ENCODE assay signal across 22 cellular contexts in the genomic region with DNA sequence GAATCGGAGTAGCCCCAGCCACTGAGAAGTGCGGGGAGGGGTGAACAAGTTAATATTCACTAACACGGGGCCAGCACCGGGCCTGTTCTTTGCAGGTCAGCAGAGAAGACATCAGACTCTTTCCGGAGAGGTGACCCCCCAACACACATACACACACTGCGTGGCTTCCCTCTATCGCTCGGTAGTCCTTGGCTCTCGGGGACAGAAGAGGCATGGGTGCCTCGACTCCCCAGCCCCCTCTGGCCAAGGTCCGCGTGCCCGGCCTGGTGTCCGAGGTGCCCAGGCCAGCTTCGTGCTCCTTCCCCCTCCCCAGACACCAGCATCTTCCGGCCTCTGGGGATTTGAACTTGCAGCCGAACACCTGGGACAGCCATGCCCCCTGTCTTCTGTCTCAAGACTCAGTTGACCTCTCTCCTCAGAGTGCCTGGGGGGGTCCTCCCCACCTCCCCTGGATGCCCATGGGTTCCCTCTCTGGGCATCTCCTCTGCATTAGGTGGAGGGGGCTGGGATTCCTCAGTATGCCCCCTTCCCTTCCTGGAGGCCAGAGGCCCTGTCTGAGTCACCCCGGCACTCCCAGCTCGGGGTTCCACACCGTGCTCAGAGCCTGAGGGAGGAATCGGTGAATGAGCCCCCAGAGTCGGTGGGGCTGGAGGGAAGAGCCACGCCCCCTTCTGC.
"Had no signal": no experiment of that assay in that cellular context is flagged by ENCODE, and none has a peak within 500 bp of the region (broad histone marks: within the 10 kb centered on the region; RNA-seq: fewer than 3 reads in every experiment).

No MANE protein-coding gene starts in this region.

- H3K4me3 Mint-ChIP-seq: activated B cell treated with CpG ODN at 0.5 μM for 24 hours; activated CD4-positive, alpha-beta T cell treated with anti-CD3 and anti-CD28 coated beads, Interleukin-2, amount 10 ng/mL, durations not matched to agents 24 days and 14 days; activated CD8-positive, alpha-beta memory T cell treated with anti-CD3 and anti-CD28 coated beads, Interleukin-2, amount 10 ng/mL, durations not matched to agents 7 days and 5 days; activated naive CD4-positive, alpha-beta T cell treated with anti-CD3 and anti-CD28 coated beads for 36 hours; activated naive CD8-positive, alpha-beta T cell; activated T-cell treated with anti-CD3 and anti-CD28 coated beads, Interleukin-2, amount 50 U/mL, for 24 hours; activated T-helper 1 cell treated with anti-CD3 and anti-CD28 coated beads, Interleukin-12 subunit alpha, Interleukin-12 subunit beta, Interleukin-2, Interleukin-4 antibody, amounts not matched to agents 30 ng/mL and 10 ng/mL and 1 ng/mL, durations not matched to agents 14 hours and 24 hours and 36 hours; brain; IgD-negative memory B cell; T-helper 17 cell had no signal

- H3K27me3 ChIP-seq: Peyer's patch had no signal

- DNase-seq: activated B cell treated with CpG ODN at 0.5 μM for 24 hours; activated CD4-positive, alpha-beta T cell treated with anti-CD3 and anti-CD28 coated beads for 1 hour; activated CD4-positive, alpha-beta T cell treated with anti-CD3 and anti-CD28 coated beads, Interleukin-2, amount 10 ng/mL, durations not matched to agents 24 days and 14 days; activated CD8-positive, alpha-beta memory T cell treated with anti-CD3 and anti-CD28 coated beads, Interleukin-2, amount 10 ng/mL, durations not matched to agents 7 days and 5 days; activated effector memory CD4-positive, alpha-beta T cell treated with anti-CD3 and anti-CD28 coated beads, Interleukin-2, amount 50 U/mL, for 16 hours; activated T-cell treated with anti-CD3 and anti-CD28 coated beads, Interleukin-2, amount 50 U/mL, for 24 hours; NCI-H1105; NCI-H1436 treated with DMSO at 0.1 percent for 48 hours; NCI-H187; NCI-H2081; NCI-H446; Peyer's patch; SHP77 treated with DMSO at 0.1 percent for 48 hours; T-helper 17 cell; T-helper 9 cell had no signal

- H3K27ac ChIP-seq: KMS-11, Peyer's patch, RWPE1 had no signal

- ATAC-seq: activated CD8-positive, alpha-beta memory T cell treated with anti-CD3 and anti-CD28 coated beads, Interleukin-2, amount 10 ng/mL, durations not matched to agents 7 days and 5 days; T-helper 17 cell had no signal

- H3K27me3 Mint-ChIP-seq: activated CD4-positive, alpha-beta T cell treated with anti-CD3 and anti-CD28 coated beads, Interleukin-2, amount 10 ng/mL, durations not matched to agents 24 days and 14 days had no signal

- H3K36me3 ChIP-seq: Peyer's patch had no signal

- H3K9ac ChIP-seq: KMS-11 had no signal

- H3K27ac Mint-ChIP-seq: activated B cell treated with CpG ODN at 0.5 μM for 24 hours; activated CD4-positive, alpha-beta T cell treated with anti-CD3 and anti-CD28 coated beads, Interleukin-2, amount 10 ng/mL, durations not matched to agents 24 days and 14 days; activated CD8-positive, alpha-beta memory T cell treated with anti-CD3 and anti-CD28 coated beads, Interleukin-2, amount 10 ng/mL, durations not matched to agents 7 days and 5 days; activated naive CD4-positive, alpha-beta T cell treated with anti-CD3 and anti-CD28 coated beads for 36 hours; activated naive CD8-positive, alpha-beta T cell; activated T-cell treated with anti-CD3 and anti-CD28 coated beads, Interleukin-2, amount 50 U/mL, for 24 hours; activated T-helper 1 cell treated with anti-CD3 and anti-CD28 coated beads, Interleukin-12 subunit alpha, Interleukin-12 subunit beta, Interleukin-2, Interleukin-4 antibody, amounts not matched to agents 30 ng/mL and 10 ng/mL and 1 ng/mL, durations not matched to agents 14 hours and 24 hours and 36 hours; IgD-negative memory B cell; T-helper 17 cell had no signal

- H3K9me3 Mint-ChIP-seq: activated B cell treated with CpG ODN at 0.5 μM for 24 hours; activated CD4-positive, alpha-beta T cell treated with anti-CD3 and anti-CD28 coated beads, Interleukin-2, amount 10 ng/mL, durations not matched to agents 24 days and 14 days; activated naive CD4-positive, alpha-beta T cell treated with anti-CD3 and anti-CD28 coated beads for 36 hours; activated T-cell treated with anti-CD3 and anti-CD28 coated beads, Interleukin-2, amount 50 U/mL, for 24 hours; activated T-helper 1 cell treated with anti-CD3 and anti-CD28 coated beads, Interleukin-12 subunit alpha, Interleukin-12 subunit beta, Interleukin-2, Interleukin-4 antibody, amounts not matched to agents 30 ng/mL and 10 ng/mL and 1 ng/mL, durations not matched to agents 14 hours and 24 hours and 36 hours had no signal

- H3K4me3 ChIP-seq: Peyer's patch had no signal

- H3K4me2 ChIP-seq: KMS-11 had no signal

- H3K36me3 Mint-ChIP-seq: activated CD8-positive, alpha-beta memory T cell treated with anti-CD3 and anti-CD28 coated beads, Interleukin-2, amount 10 ng/mL, durations not matched to agents 7 days and 5 days; activated naive CD8-positive, alpha-beta T cell; brain; IgD-negative memory B cell had no signal

- H3K4me1 Mint-ChIP-seq: activated B cell treated with CpG ODN at 0.5 μM for 24 hours; activated CD4-positive, alpha-beta T cell treated with anti-CD3 and anti-CD28 coated beads, Interleukin-2, amount 10 ng/mL, durations not matched to agents 24 days and 14 days; activated CD8-positive, alpha-beta memory T cell treated with anti-CD3 and anti-CD28 coated beads, Interleukin-2, amount 10 ng/mL, durations not matched to agents 7 days and 5 days had no signal
